ENCODE assay signal across 1 cellular context in genomic region chr1:11285883-11286734, GRCh38.
TF ChIP-seq lines count a peak whose summit lies in the region.

No MANE protein-coding gene starts in this region.

TF ChIP-seq in endothelial cell of umbilical vein, 7 proteins besides CTCF, POLR2A, EP300 and RAD21 (continued from another document):
- TF ChIP-seq JUN (IDR thresholded peaks at IDR 0.05; ENCODE audit: borderline replicate concordance, insufficient read depth, insufficient read length, low read depth) = no peak
- no peak for TF ChIP-seq POLR2AphosphoS5 (IDR thresholded peaks at IDR 0.05; ENCODE audit: insufficient read depth, low read depth, low read length)
